In genomic region chr6:26594730-26595632, GRCh38 we compare ENCODE assay signal across 7 cellular contexts. TPM values are rescaled to one million over a fixed set of nuclear protein-coding genes. Genes with fewer than 3 reads are reported as not detected.
DNase-seq lines count a peak whose midpoint lies in the region; FAIRE-seq lines count a peak whose summit lies in the region.

No MANE protein-coding gene starts in this region.

- peaks cover 19% of the 10 kb centered on the region for H3K27me3 Mint-ChIP-seq in activated naive CD8-positive, alpha-beta T cell

- H3K27me3 ChIP-seq in stomach smooth muscle (ENCODE audit: control insufficient read depth in 1 of 2, insufficient read depth in 2 of 2, low read length in 2 of 2) = peaks cover 20 to 28% of the 10 kb centered on the region in 2 donors
- H3K27me3 ChIP-seq in small intestine (ENCODE audit: control insufficient read depth in 2 of 2, insufficient read depth in 2 of 2, low read length in 2 of 2) = peaks cover 0 to 2% of the 10 kb centered on the region in 2 donors

- H3K27ac Mint-ChIP-seq in activated naive CD8-positive, alpha-beta T cell = peak overlapping the region; percentile 59

- H3K4me1 ChIP-seq in stomach smooth muscle (ENCODE audit: control insufficient read depth, insufficient read depth, low read length) (peaks cover 19% of the 10 kb centered on the region), small intestine (ENCODE audit: control insufficient read depth in 2 of 2, insufficient read depth in 1 of 2, low read depth in 1 of 2, low read length in 1 of 2) (peaks cover 2 to 5% of the 10 kb centered on the region in 2 donors)

- H3K4me1 Mint-ChIP-seq in activated naive CD8-positive, alpha-beta T cell (ENCODE audit: low read depth) = peaks cover 27% of the 10 kb centered on the region

- H3K9me3 ChIP-seq in stomach smooth muscle (ENCODE audit: control insufficient read depth in 2 of 2, low read length in 2 of 2) = no peaks in the 10 kb centered on the region
- no peaks in the 10 kb centered on the region for H3K9me3 ChIP-seq in small intestine (ENCODE audit: control insufficient read depth, low read depth)

- no peak for FAIRE-seq in small intestine (lab: Jason Lieb, UNC)

- WGBS in small intestine, 3 donors = 20 to 25% (median 22%) methylated on average over 23 of the region's 23 CpGs

- H3K27ac ChIP-seq in stomach smooth muscle (ENCODE audit: low read length) (peak overlapping the region; percentile 60), small intestine (ENCODE audit: low read depth in 1 of 2, low read length in 1 of 2) (no peak overlapping the region)

- H3K4me3 Mint-ChIP-seq in activated naive CD8-positive, alpha-beta T cell = peak overlapping the region; percentile 28

- H3K9ac ChIP-seq in stomach smooth muscle (ENCODE audit: low read length in 2 of 2) = peak overlapping the region; percentile 55

- H3K9me3 Mint-ChIP-seq in activated naive CD8-positive, alpha-beta T cell (ENCODE audit: low read depth) = no peaks in the 10 kb centered on the region

- DNase-seq in H4 (ENCODE audit: low spot score) (peak; percentile 58), NCI-H1694 treated with DMSO at 0.1 percent for 48 hours (lab: John Stamatoyannopoulos, UW) (peak; percentile 29), iris pigment epithelial cell (ENCODE audit: low read depth) (peak; percentile 93), small intestine (no peak), T1000 (lab: John Stamatoyannopoulos, UW) (no peak)

- H3K36me3 Mint-ChIP-seq in activated naive CD8-positive, alpha-beta T cell = peaks cover 10% of the 10 kb centered on the region

- peaks cover 9 to 14% of the 10 kb centered on the region in 2 donors for H3K36me3 ChIP-seq in stomach smooth muscle (ENCODE audit: control insufficient read depth in 2 of 2, insufficient read depth in 2 of 2, low read length in 2 of 2)
- H3K36me3 ChIP-seq in small intestine (ENCODE audit: control insufficient read depth in 2 of 2, insufficient read depth in 2 of 2, low read length in 2 of 2) = peaks cover 4 to 7% of the 10 kb centered on the region in 2 donors

- H3K4me3 ChIP-seq in stomach smooth muscle (ENCODE audit: low read length in 2 of 2) (peak overlapping the region; percentile 95 to 100), small intestine (ENCODE audit: low read depth in 1 of 2, low read length in 2 of 2) (no peak overlapping the region)

RNA-seq across cellular contexts. Expression of gene ABT1, which starts 1.8 kb away (rescaled TPM):
- total RNA-seq in H4 (2014; rRNA removed; shearing (Covaris generic)) = 15.0 and 15.2 TPM in 2 replicates
- polyA plus RNA-seq in small intestine = 10 to 100 TPM; 17.4 to 20.9 (median 18.1) TPM

RNA-seq across cellular contexts. Expression of gene HMGN4, which starts 56.8 kb away (rescaled TPM):
- 88.8 and 104 TPM in 2 replicates for total RNA-seq in H4 (2014; rRNA removed; shearing (Covaris generic))
- polyA plus RNA-seq in small intestine = 10 to 100 TPM; 47.0 to 62.7 (median 56.2) TPM

Comparison
In these comparisons a context has a peak if more than half of its experiments do, and no peak if none do; other contexts are left out.
1. DNase-seq: peak in H4 (single experiment), NCI-H1694 treated with DMSO at 0.1 percent for 48 hours (single experiment) and iris pigment epithelial cell (single experiment); none in small intestine (single experiment) and T1000 (single experiment).
2. H3K4me3 ChIP-seq: peak in stomach smooth muscle (2 of 2); none in small intestine (0 of 2).